1 cellular context compared by ENCODE assay signal in genomic region chr14:37587881-37588666, GRCh38.
A peak's percentile ranks its signal among the peaks of the same experiment; 100 is the strongest.
TF ChIP-seq lines count a peak whose summit lies in the region.

No MANE protein-coding gene starts in this region.

TF ChIP-seq in HepG2, 621 proteins besides CTCF, POLR2A, EP300 and RAD21 (continued from another document and continues in another):
- TF ChIP-seq ZNF615 (CRISPR knock-in tag; IDR thresholded peaks at IDR 0.05; ENCODE audit: borderline replicate concordance) (peak; percentile 58; the same call in 1 of the 2 replicates), KMT2B (CRISPR knock-in tag; IDR thresholded peaks at IDR 0.05) (peak; percentile 94), ZNF83 (CRISPR knock-in tag; IDR thresholded peaks at IDR 0.05; ENCODE audit: borderline replicate concordance) (no peak), IKZF1 (IDR thresholded peaks at IDR 0.05) (no peak), ZBTB1 (CRISPR knock-in tag; IDR thresholded peaks at IDR 0.05; ENCODE audit: borderline replicate concordance) (no peak), NBN (conservative IDR thresholded peaks at IDR 0.05) (no peak), ZNF280D (CRISPR knock-in tag; IDR thresholded peaks at IDR 0.05) (peak; percentile 95), NFE2 (CRISPR knock-in tag; IDR thresholded peaks at IDR 0.05) (no peak), ZNF788 (CRISPR knock-in tag; IDR thresholded peaks at IDR 0.05; ENCODE audit: borderline replicate concordance) (peak; percentile 92; the same call in 1 of the 2 replicates), ZMYM3 (CRISPR knock-in tag; IDR thresholded peaks at IDR 0.05) (peak; percentile 63), ZNF10 (CRISPR knock-in tag; IDR thresholded peaks at IDR 0.05; ENCODE audit: borderline replicate concordance, low read depth) (no peak), ZNF317 (CRISPR knock-in tag; IDR thresholded peaks at IDR 0.05) (no peak; the same call in 1 of the 2 replicates), ZNF44 (CRISPR knock-in tag; IDR thresholded peaks at IDR 0.05) (0 out of 2 replicates have a peak, but pooled peaks have one; percentile 87), RFX1 (IDR thresholded peaks at IDR 0.05) (no peak), MIXL1 (CRISPR knock-in tag; IDR thresholded peaks at IDR 0.05) (no peak; the same call in 1 of the 2 replicates), ARID3A (IDR thresholded peaks at IDR 0.05; ENCODE audit: low read depth, low read length) (no peak), ZKSCAN1 (IDR thresholded peaks at IDR 0.05; ENCODE audit: low read length) (no peak), BCL6 (CRISPR knock-in tag; IDR thresholded peaks at IDR 0.05) (no peak; the same call in 1 of the 2 replicates), ZNF740 (CRISPR knock-in tag; IDR thresholded peaks at IDR 0.05) (no peak), KAT2B (IDR thresholded peaks at IDR 0.05; ENCODE audit: borderline replicate concordance, low read depth, low read length) (no peak), ZNF563 (CRISPR knock-in tag; IDR thresholded peaks at IDR 0.05) (peak; percentile 97), PLRG1 (conservative IDR thresholded peaks at IDR 0.05) (no peak), FOXP1 (IDR thresholded peaks at IDR 0.05) (no peak), FOXP1 (CRISPR knock-in tag; IDR thresholded peaks at IDR 0.05) (0 out of 2 replicates have a peak, but pooled peaks have one; percentile 40), SMC3 (IDR thresholded peaks at IDR 0.05; ENCODE audit: low read length) (no peak), ZNF503 (CRISPR knock-in tag; IDR thresholded peaks at IDR 0.05) (peak; percentile 56; the same call in 1 of the 2 replicates), ZNF737 (CRISPR knock-in tag; IDR thresholded peaks at IDR 0.05; ENCODE audit: borderline replicate concordance) (peak; percentile 99), EEA1 (CRISPR knock-in tag; IDR thresholded peaks at IDR 0.05; ENCODE audit: borderline replicate concordance) (peak; percentile 69), JUND (CRISPR knock-in tag; IDR thresholded peaks at IDR 0.05) (peak; percentile 43; the same call in 1 of the 2 replicates), HHEX (CRISPR knock-in tag; IDR thresholded peaks at IDR 0.05) (no peak), SIX1 (CRISPR knock-in tag; IDR thresholded peaks at IDR 0.05; ENCODE audit: borderline replicate concordance) (no peak), MXD4 (CRISPR knock-in tag; IDR thresholded peaks at IDR 0.05) (peak; percentile 68; the same call in 1 of the 2 replicates), ZSCAN25 (CRISPR knock-in tag; IDR thresholded peaks at IDR 0.05) (peak; percentile 53; the same call in 1 of the 2 replicates), CREBL2 (CRISPR knock-in tag; IDR thresholded peaks at IDR 0.05; ENCODE audit: borderline replicate concordance) (no peak; the same call in 1 of the 2 replicates), ZNF619 (CRISPR knock-in tag; IDR thresholded peaks at IDR 0.05) (peak; percentile 42; the same call in 1 of the 2 replicates), NR1H2 (CRISPR knock-in tag; IDR thresholded peaks at IDR 0.05; ENCODE audit: borderline replicate concordance, low read depth) (peak; percentile 85), ELK4 (CRISPR knock-in tag; IDR thresholded peaks at IDR 0.05; ENCODE audit: borderline replicate concordance) (no peak), ZC3H13 (CRISPR knock-in tag; IDR thresholded peaks at IDR 0.05) (no peak), ARID5B (CRISPR knock-in tag; IDR thresholded peaks at IDR 0.05) (peak; percentile 66), HNRNPH1 (optimal IDR thresholded peaks at IDR 0.05; ENCODE audit: low read depth, low read length) (peak; percentile 71), SRSF1 (optimal IDR thresholded peaks at IDR 0.05; ENCODE audit: low read depth, low read length) (peak; percentile 90), NFKBIZ (CRISPR knock-in tag; IDR thresholded peaks at IDR 0.05) (no peak), PRPF4 (IDR thresholded peaks at IDR 0.05; ENCODE audit: low read depth, low read length, poor library complexity, severe bottlenecking) (no peak), ZBTB20 (CRISPR knock-in tag; IDR thresholded peaks at IDR 0.05; ENCODE audit: borderline replicate concordance, low read depth) (peak; percentile 94; the same call in 1 of the 2 replicates), RCOR2 (CRISPR knock-in tag; IDR thresholded peaks at IDR 0.05) (no peak), HMGXB3 (CRISPR knock-in tag; IDR thresholded peaks at IDR 0.05; ENCODE audit: borderline replicate concordance) (peak; percentile 33; the same call in 1 of the 2 replicates), ZSCAN5A (CRISPR knock-in tag; IDR thresholded peaks at IDR 0.05; ENCODE audit: borderline replicate concordance) (peak; percentile 81; the same call in 1 of the 2 replicates), TEAD2 (CRISPR knock-in tag; IDR thresholded peaks at IDR 0.05) (0 out of 2 replicates have a peak, but pooled peaks have one; percentile 59)
